In genomic region chr12:101570022-101570421, GRCh38 we compare ENCODE assay signal across 9 cellular contexts. TPM values are rescaled to one million over a fixed set of nuclear protein-coding genes. Genes with fewer than 3 reads are reported as not detected.
DNase-seq lines count a peak whose midpoint lies in the region; ATAC-seq, FAIRE-seq and TF ChIP-seq lines count a peak whose summit lies in the region.
"Had no signal": no experiment of that assay in that cellular context is flagged by ENCODE, and none has a peak within 500 bp of the region (broad histone marks: within the 10 kb centered on the region; RNA-seq: fewer than 3 reads in every experiment).

No MANE protein-coding gene starts in this region.

- H3K27me3 ChIP-seq in HAP-1 (ENCODE audit: low read depth) (0 out of 2 replicates have a peak, but pooled peaks cover 1% of the 10 kb centered on the region), gastroesophageal sphincter (no peaks in the 10 kb centered on the region)

- H3K9me3 ChIP-seq in A549: no peaks in the 10 kb centered on the region
- H3K9me3 ChIP-seq in HAP-1: no peaks in the 10 kb centered on the region
- no peaks in the 10 kb centered on the region for H3K9me3 ChIP-seq in gastroesophageal sphincter

- H3K27me3 Mint-ChIP-seq in stimulated activated naive B cell treated with anti-CD40 and anti-IgM and Interleukin-4, amounts not matched to agents 10 μg/mL and 1 μg/mL and 100 μg/mL, for 72 hours: peaks cover 6 to 7% of the 10 kb centered on the region in 2 donors
- H3K27me3 Mint-ChIP-seq in activated CD8-positive, alpha-beta T cell treated with anti-CD3 and anti-CD28 coated beads, Interleukin-2, amount 10 ng/mL, durations not matched to agents 7 days and 5 days (ENCODE audit: low read depth): peaks cover 5% of the 10 kb centered on the region

- peaks cover 0 to 4% of the 10 kb centered on the region in 2 donors for H3K36me3 Mint-ChIP-seq in stimulated activated naive B cell treated with anti-CD40 and anti-IgM and Interleukin-4, amounts not matched to agents 10 μg/mL and 1 μg/mL and 100 μg/mL, for 72 hours
- H3K36me3 Mint-ChIP-seq in activated CD8-positive, alpha-beta T cell treated with anti-CD3 and anti-CD28 coated beads, Interleukin-2, amount 10 ng/mL, durations not matched to agents 7 days and 5 days (ENCODE audit: low read depth): no peaks in the 10 kb centered on the region
- H3K36me3 Mint-ChIP-seq: activated naive CD4-positive, alpha-beta T cell treated with anti-CD3 and anti-CD28 coated beads, Interleukin-2, amount 50 U/mL, for 24 hours had no signal

- peak; percentile 88 for FAIRE-seq in A549 (lab: Jason Lieb, UNC)

- no peak overlapping the region for H3K4me3 ChIP-seq in A549
- no peak overlapping the region for H3K4me3 ChIP-seq in HAP-1
- H3K4me3 ChIP-seq in gastroesophageal sphincter: no peak overlapping the region

- H3K36me3 ChIP-seq in HAP-1 (replicated peaks) (no peaks in the 10 kb centered on the region), gastroesophageal sphincter (no peaks in the 10 kb centered on the region)

- peaks cover 0 to 5% of the 10 kb centered on the region in 2 donors for H3K9me3 Mint-ChIP-seq in stimulated activated naive B cell treated with anti-CD40 and anti-IgM and Interleukin-4, amounts not matched to agents 10 μg/mL and 1 μg/mL and 100 μg/mL, for 72 hours
- no peaks in the 10 kb centered on the region for H3K9me3 Mint-ChIP-seq in activated CD8-positive, alpha-beta T cell treated with anti-CD3 and anti-CD28 coated beads, Interleukin-2, amount 10 ng/mL, durations not matched to agents 7 days and 5 days (ENCODE audit: insufficient read depth)
- H3K9me3 Mint-ChIP-seq: activated naive CD4-positive, alpha-beta T cell treated with anti-CD3 and anti-CD28 coated beads, Interleukin-2, amount 50 U/mL, for 24 hours had no signal

- no peaks in the 10 kb centered on the region for H3K4me1 ChIP-seq in A549
- no peaks in the 10 kb centered on the region for H3K4me1 ChIP-seq in HAP-1
- no peaks in the 10 kb centered on the region for H3K4me1 ChIP-seq in gastroesophageal sphincter

- 0 out of 3 replicates have a peak overlapping the region, but pooled peaks have one; percentile 30 for H3K4me2 ChIP-seq in A549

- TF ChIP-seq CTCF in A549 (IDR thresholded peaks at IDR 0.05): peak; percentile 54
- 0 out of 2 replicates have a peak, but pooled peaks have one; percentile 14 for TF ChIP-seq CTCF in RWPE1 (conservative IDR thresholded peaks at IDR 0.05; ENCODE audit: low read depth)
- TF ChIP-seq CTCF in gastroesophageal sphincter (IDR thresholded peaks at IDR 0.05): peak in 3 of 4 experiments; percentile 34 to 42 (median 40)

- CTCF ChIA-PET in A549 (lab: Yijun Ruan, JAX) (no interaction called here), RWPE1 (lab: Yijun Ruan, JAX) (interaction anchor here (0.7 kb wide), 1 partner anchor 279 kb away, joined by 3 read pairs; no protein-coding TSS in a partner anchor)
- CTCF ChIA-PET in activated CD8-positive, alpha-beta T cell treated with anti-CD3 and anti-CD28 coated beads, Interleukin-2, amount 10 ng/mL, durations not matched to agents 7 days and 5 days (lab: Charles Lee): no interaction called here

- peak in 1 of 2 experiments; percentile 43 for DNase-seq in A549 (ENCODE audit: low read depth in 1 of 2, low spot score in 1 of 2)
- DNase-seq in HAP-1 (ENCODE audit: low spot score in 2 of 2): peak; percentile 40 to 78
- DNase-seq in RWPE1 (ENCODE audit: low spot score): peak; percentile 15
- DNase-seq in stimulated activated naive B cell treated with anti-CD40 and anti-IgM and Interleukin-4, amounts not matched to agents 10 μg/mL and 1 μg/mL and 100 μg/mL, for 72 hours: no peak
- no peak for DNase-seq in activated CD8-positive, alpha-beta T cell treated with anti-CD3 and anti-CD28 coated beads, Interleukin-2, amount 10 ng/mL, durations not matched to agents 7 days and 5 days
- DNase-seq in KG1 (lab: John Stamatoyannopoulos, UW): no peak

- ATAC-seq in A549 (peak; percentile 71 to 87), gastroesophageal sphincter (peak; percentile 57), GM21723 (IDR thresholded peaks at IDR 0.05; ENCODE audit: unreplicated experiment) (no peak)
- peak; percentile 29 to 42 for ATAC-seq in stimulated activated naive B cell treated with anti-CD40 and anti-IgM and Interleukin-4, amounts not matched to agents 10 μg/mL and 1 μg/mL and 100 μg/mL, for 72 hours (replicated peaks)
- no peak for ATAC-seq in activated CD8-positive, alpha-beta T cell treated with anti-CD3 and anti-CD28 coated beads, Interleukin-2, amount 10 ng/mL, durations not matched to agents 7 days and 5 days

- TF ChIP-seq RAD21 in A549 (conservative IDR thresholded peaks at IDR 0.05 in 1 of 2, IDR thresholded peaks at IDR 0.05 in 1 of 2): peak; percentile 55 to 60

- no peak for TF ChIP-seq EP300 in A549 (IDR thresholded peaks at IDR 0.05)
- no peak for TF ChIP-seq EP300 in gastroesophageal sphincter (IDR thresholded peaks at IDR 0.05)

- peaks cover 9 to 19% of the 10 kb centered on the region in 2 donors for H3K4me1 Mint-ChIP-seq in stimulated activated naive B cell treated with anti-CD40 and anti-IgM and Interleukin-4, amounts not matched to agents 10 μg/mL and 1 μg/mL and 100 μg/mL, for 72 hours
- H3K4me1 Mint-ChIP-seq in activated CD8-positive, alpha-beta T cell treated with anti-CD3 and anti-CD28 coated beads, Interleukin-2, amount 10 ng/mL, durations not matched to agents 7 days and 5 days (ENCODE audit: low read depth): no peaks in the 10 kb centered on the region

- in situ Hi-C loops in HAP-1 (cut with MboI; ENCODE audit: low sequenced_read_pairs): no loop called here

- no peak overlapping the region for H3K27ac Mint-ChIP-seq in stimulated activated naive B cell treated with anti-CD40 and anti-IgM and Interleukin-4, amounts not matched to agents 10 μg/mL and 1 μg/mL and 100 μg/mL, for 72 hours
- no peak overlapping the region for H3K27ac Mint-ChIP-seq in activated CD8-positive, alpha-beta T cell treated with anti-CD3 and anti-CD28 coated beads, Interleukin-2, amount 10 ng/mL, durations not matched to agents 7 days and 5 days
- H3K27ac Mint-ChIP-seq: activated naive CD4-positive, alpha-beta T cell treated with anti-CD3 and anti-CD28 coated beads, Interleukin-2, amount 50 U/mL, for 24 hours had no signal

- POLR2A ChIA-PET in A549 (lab: Yijun Ruan, JAX) (no interaction called here), RWPE1 (lab: Yijun Ruan, JAX; ENCODE audit: low non-redundant PET) (no interaction called here)
- POLR2A ChIA-PET in activated CD8-positive, alpha-beta T cell treated with anti-CD3 and anti-CD28 coated beads, Interleukin-2, amount 10 ng/mL, durations not matched to agents 7 days and 5 days (lab: Charles Lee): no interaction called here

- TF ChIP-seq POLR2A in A549 (IDR thresholded peaks at IDR 0.05; ENCODE audit: low read length): no peak
- no peak for TF ChIP-seq POLR2A in gastroesophageal sphincter (IDR thresholded peaks at IDR 0.05)

- peak overlapping the region in 1 of 2 donors; percentile 26 for H3K4me3 Mint-ChIP-seq in stimulated activated naive B cell treated with anti-CD40 and anti-IgM and Interleukin-4, amounts not matched to agents 10 μg/mL and 1 μg/mL and 100 μg/mL, for 72 hours
- H3K4me3 Mint-ChIP-seq in activated CD8-positive, alpha-beta T cell treated with anti-CD3 and anti-CD28 coated beads, Interleukin-2, amount 10 ng/mL, durations not matched to agents 7 days and 5 days: no peak overlapping the region
- H3K4me3 Mint-ChIP-seq: activated naive CD4-positive, alpha-beta T cell treated with anti-CD3 and anti-CD28 coated beads, Interleukin-2, amount 50 U/mL, for 24 hours had no signal

- 13% methylated on average over 3 of the region's 3 CpGs for WGBS in A549 (ENCODE audit: missing lambda C conversion rate)
- WGBS in gastroesophageal sphincter (ENCODE audit: low coverage in 1 of 2), 2 donors: 15 to 39% methylated on average over 3 of the region's 3 CpGs

- H3K27ac ChIP-seq in A549: no peak overlapping the region
- H3K27ac ChIP-seq in RWPE1: no peak overlapping the region
- no peak overlapping the region for H3K27ac ChIP-seq in gastroesophageal sphincter

TF ChIP-seq in A549, 52 proteins besides CTCF, POLR2A, EP300 and RAD21:
- TF ChIP-seq SMC3 (IDR thresholded peaks at IDR 0.05) (peak; percentile 52), KDM5A (IDR thresholded peaks at IDR 0.05) (no peak)

RNA-seq across cellular contexts. Expression of gene MYBPC1, which starts 24.7 kb away (rescaled TPM):
- polyA plus RNA-seq in A549 (2011; rRNA removed) (not detected in 2 replicates), A549 (2017; fragmentation: RNase III; extraction: RNeasy Plus Mini Kit Qiagen cat#74134 plus additional on column Dnase treatment) (not detected in 3 replicates)
- polyA plus RNA-seq in A549 (2012; cell fraction: cytosol; rRNA removed): not detected in 2 replicates
- polyA plus RNA-seq in A549 (2012; cell fraction: nucleus; rRNA removed): not detected in 2 replicates
- polyA minus RNA-seq in A549 (2011; rRNA and poly(A)+ RNA removed): not detected in 2 replicates
- total RNA-seq in gastroesophageal sphincter: under 1 TPM in 1 of 4 donors, not detected in 3; 0.15 TPM
- not detected for total RNA-seq in activated CD8-positive, alpha-beta T cell treated with anti-CD3 and anti-CD28 coated beads, Interleukin-2, amount 10 ng/mL, durations not matched to agents 7 days and 5 days

Comparison
In these comparisons a context has a peak if more than half of its experiments do, and no peak if none do; other contexts are left out.
1. ATAC-seq: peak in A549 (2 of 2), gastroesophageal sphincter (single experiment) and stimulated activated naive B cell treated with anti-CD40 and anti-IgM and Interleukin-4, amounts not matched to agents 10 μg/mL and 1 μg/mL and 100 μg/mL, for 72 hours (2 of 2); none in activated CD8-positive, alpha-beta T cell treated with anti-CD3 and anti-CD28 coated beads, Interleukin-2, amount 10 ng/mL, durations not matched to agents 7 days and 5 days (single experiment) and GM21723 (single experiment).
2. DNase-seq: peak in HAP-1 (2 of 2) and RWPE1 (single experiment); none in stimulated activated naive B cell treated with anti-CD40 and anti-IgM and Interleukin-4, amounts not matched to agents 10 μg/mL and 1 μg/mL and 100 μg/mL, for 72 hours (single experiment), activated CD8-positive, alpha-beta T cell treated with anti-CD3 and anti-CD28 coated beads, Interleukin-2, amount 10 ng/mL, durations not matched to agents 7 days and 5 days (single experiment) and KG1 (single experiment).
3. Peak in every context shown above with its lines, with median percentiles within 50 percentile points of each other: CTCF ChIP-seq.